ENCODE assay signal across 2 cellular contexts in the genomic region with DNA sequence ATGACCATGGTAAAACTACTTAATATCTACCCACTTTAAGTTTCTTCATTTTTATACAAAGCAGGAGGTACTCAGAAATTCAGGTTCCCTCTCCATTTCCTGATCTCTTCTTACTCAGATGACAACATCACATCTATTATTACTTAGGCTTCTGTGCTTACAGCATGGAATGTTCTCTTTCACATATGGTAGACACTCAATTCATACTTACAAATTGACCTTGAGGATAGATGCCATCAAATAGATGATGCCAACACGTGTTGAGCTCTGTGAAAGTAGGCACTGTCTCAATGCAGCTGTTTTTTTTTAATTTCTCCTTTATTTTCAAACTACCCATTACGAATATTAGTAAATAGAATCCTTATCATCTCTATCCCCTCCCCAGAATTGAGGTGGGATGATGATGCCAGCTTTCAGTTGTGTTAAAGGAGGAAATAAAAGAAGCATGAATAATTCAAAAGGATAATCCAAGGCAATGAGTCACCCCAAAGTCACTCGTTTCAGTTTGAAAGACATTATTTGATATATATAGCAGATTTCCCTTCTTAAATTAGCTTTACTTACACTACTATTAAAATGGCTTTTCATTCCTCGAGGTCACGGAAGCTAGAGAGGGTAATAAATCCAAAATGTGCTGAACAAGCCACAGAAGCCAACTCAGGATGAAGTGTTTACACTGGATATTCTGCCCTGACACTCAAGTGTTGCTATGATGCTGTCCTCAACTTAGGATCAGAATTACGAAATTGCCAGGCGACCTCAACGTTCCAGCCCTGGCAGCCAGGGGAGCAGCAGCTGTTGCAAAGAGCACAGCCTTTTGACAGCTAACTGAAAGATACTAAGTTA.
A peak's percentile ranks its signal among the peaks of the same experiment; 100 is the strongest.
TF ChIP-seq lines count a peak whose summit lies in the region.

No MANE protein-coding gene starts in this region.

TF ChIP-seq in liver, 16 proteins besides CTCF, POLR2A, EP300 and RAD21 (continued from another document):
- TF ChIP-seq, protein P1, sequence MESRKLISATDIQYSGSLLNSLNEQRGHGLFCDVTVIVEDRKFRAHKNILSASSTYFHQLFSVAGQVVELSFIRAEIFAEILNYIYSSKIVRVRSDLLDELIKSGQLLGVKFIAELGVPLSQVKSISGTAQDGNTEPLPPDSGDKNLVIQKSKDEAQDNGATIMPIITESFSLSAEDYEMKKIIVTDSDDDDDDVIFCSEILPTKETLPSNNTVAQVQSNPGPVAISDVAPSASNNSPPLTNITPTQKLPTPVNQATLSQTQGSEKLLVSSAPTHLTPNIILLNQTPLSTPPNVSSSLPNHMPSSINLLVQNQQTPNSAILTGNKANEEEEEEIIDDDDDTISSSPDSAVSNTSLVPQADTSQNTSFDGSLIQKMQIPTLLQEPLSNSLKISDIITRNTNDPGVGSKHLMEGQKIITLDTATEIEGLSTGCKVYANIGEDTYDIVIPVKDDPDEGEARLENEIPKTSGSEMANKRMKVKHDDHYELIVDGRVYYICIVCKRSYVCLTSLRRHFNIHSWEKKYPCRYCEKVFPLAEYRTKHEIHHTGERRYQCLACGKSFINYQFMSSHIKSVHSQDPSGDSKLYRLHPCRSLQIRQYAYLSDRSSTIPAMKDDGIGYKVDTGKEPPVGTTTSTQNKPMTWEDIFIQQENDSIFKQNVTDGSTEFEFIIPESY (IDR thresholded peaks at IDR 0.05), result no peak
- TF ChIP-seq FOXA2 (IDR thresholded peaks at IDR 0.05) (no peak), NR2F2 (IDR thresholded peaks at IDR 0.05) (peak; percentile 39), YY1 (IDR thresholded peaks at IDR 0.05) (no peak), TAF1 (conservative IDR thresholded peaks at IDR 0.05) (no peak), JUND (IDR thresholded peaks at IDR 0.05) (no peak)

TF ChIP-seq in HepG2, 621 proteins besides CTCF, POLR2A, EP300 and RAD21 (continued from another document):
- TF ChIP-seq, protein P2, sequence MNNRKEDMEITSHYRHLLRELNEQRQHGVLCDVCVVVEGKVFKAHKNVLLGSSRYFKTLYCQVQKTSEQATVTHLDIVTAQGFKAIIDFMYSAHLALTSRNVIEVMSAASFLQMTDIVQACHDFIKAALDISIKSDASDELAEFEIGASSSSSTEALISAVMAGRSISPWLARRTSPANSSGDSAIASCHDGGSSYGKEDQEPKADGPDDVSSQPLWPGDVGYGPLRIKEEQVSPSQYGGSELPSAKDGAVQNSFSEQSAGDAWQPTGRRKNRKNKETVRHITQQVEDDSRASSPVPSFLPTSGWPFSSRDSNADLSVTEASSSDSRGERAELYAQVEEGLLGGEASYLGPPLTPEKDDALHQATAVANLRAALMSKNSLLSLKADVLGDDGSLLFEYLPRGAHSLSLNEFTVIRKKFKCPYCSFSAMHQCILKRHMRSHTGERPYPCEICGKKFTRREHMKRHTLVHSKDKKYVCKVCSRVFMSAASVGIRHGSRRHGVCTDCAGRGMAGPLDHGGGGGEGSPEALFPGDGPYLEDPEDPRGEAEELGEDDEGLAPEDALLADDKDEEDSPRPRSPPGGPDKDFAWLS (CRISPR knock-in tag; IDR thresholded peaks at IDR 0.05; ENCODE audit: borderline replicate concordance), result no peak
- TF ChIP-seq GATAD1 (CRISPR knock-in tag; IDR thresholded peaks at IDR 0.05) (no peak), KLF12 (CRISPR knock-in tag; IDR thresholded peaks at IDR 0.05; ENCODE audit: borderline replicate concordance) (no peak), ZNF749 (CRISPR knock-in tag; IDR thresholded peaks at IDR 0.05; ENCODE audit: borderline replicate concordance) (no peak), HNRNPL (IDR thresholded peaks at IDR 0.05; ENCODE audit: low read depth, low read length) (no peak), DR1 (CRISPR knock-in tag; IDR thresholded peaks at IDR 0.05) (no peak), ZNF501 (CRISPR knock-in tag; IDR thresholded peaks at IDR 0.05) (no peak), NPAS2 (CRISPR knock-in tag; IDR thresholded peaks at IDR 0.05; ENCODE audit: borderline replicate concordance) (no peak), FOXK2 (IDR thresholded peaks at IDR 0.05) (no peak), SYNCRIP (IDR thresholded peaks at IDR 0.05; ENCODE audit: insufficient read depth, low read depth, low read length) (no peak), KLF15 (CRISPR knock-in tag; IDR thresholded peaks at IDR 0.05; ENCODE audit: borderline replicate concordance) (no peak), RFXANK (CRISPR knock-in tag; IDR thresholded peaks at IDR 0.05) (no peak), ZNF17 (CRISPR knock-in tag; IDR thresholded peaks at IDR 0.05) (no peak)
- TF ChIP-seq, protein P3, sequence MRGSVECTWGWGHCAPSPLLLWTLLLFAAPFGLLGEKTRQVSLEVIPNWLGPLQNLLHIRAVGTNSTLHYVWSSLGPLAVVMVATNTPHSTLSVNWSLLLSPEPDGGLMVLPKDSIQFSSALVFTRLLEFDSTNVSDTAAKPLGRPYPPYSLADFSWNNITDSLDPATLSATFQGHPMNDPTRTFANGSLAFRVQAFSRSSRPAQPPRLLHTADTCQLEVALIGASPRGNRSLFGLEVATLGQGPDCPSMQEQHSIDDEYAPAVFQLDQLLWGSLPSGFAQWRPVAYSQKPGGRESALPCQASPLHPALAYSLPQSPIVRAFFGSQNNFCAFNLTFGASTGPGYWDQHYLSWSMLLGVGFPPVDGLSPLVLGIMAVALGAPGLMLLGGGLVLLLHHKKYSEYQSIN (CRISPR knock-in tag; IDR thresholded peaks at IDR 0.05; ENCODE audit: borderline replicate concordance), result no peak
- TF ChIP-seq, protein P4, sequence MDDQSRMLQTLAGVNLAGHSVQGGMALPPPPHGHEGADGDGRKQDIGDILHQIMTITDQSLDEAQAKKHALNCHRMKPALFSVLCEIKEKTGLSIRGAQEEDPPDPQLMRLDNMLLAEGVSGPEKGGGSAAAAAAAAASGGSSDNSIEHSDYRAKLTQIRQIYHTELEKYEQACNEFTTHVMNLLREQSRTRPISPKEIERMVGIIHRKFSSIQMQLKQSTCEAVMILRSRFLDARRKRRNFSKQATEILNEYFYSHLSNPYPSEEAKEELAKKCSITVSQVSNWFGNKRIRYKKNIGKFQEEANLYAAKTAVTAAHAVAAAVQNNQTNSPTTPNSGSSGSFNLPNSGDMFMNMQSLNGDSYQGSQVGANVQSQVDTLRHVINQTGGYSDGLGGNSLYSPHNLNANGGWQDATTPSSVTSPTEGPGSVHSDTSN (CRISPR knock-in tag; IDR thresholded peaks at IDR 0.05; ENCODE audit: borderline replicate concordance), result no peak
